ENCODE assay signal across 8 cellular contexts in the genomic region with DNA sequence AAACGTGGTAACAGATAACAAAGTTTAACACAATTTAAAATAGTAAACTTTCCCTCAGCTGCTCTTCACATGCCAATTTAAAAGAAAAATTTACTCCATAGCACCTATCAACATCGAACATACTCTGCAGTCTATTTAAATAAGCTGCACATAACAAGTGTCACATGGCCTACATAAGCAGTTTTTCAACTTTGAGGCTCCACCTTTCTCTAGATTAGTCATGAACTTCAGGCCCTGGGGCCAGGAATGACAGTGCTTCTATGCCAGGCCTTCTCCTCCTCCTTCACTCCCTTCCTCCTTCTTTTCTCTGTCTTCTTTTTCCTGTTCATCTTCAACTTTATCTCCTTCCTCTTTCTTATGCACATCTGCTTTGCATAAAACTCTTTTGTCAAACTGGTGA.
DNase-seq lines count a peak whose midpoint lies in the region; ATAC-seq and TF ChIP-seq lines count a peak whose summit lies in the region.
"Not testable (repeated sequence)": the region's sequence is repeated elsewhere in the genome, so short reads cannot be mapped to it uniquely, and the experiment has no call there.

No MANE protein-coding gene starts in this region.

- not testable (repeated sequence) for H2BK15ac ChIP-seq in mesendoderm (replicated peaks; ENCODE audit: low read depth)

- H3K18ac ChIP-seq in mesendoderm (ENCODE audit: low read length): not testable (repeated sequence)

- H3K36me3 ChIP-seq in MG63; mesendoderm (ENCODE audit: control insufficient read depth, insufficient read depth, low read length): not testable (repeated sequence)

- POLR2A ChIA-PET in RWPE1 (lab: Yijun Ruan, JAX; ENCODE audit: low non-redundant PET): not testable (repeated sequence)

- not testable (repeated sequence) for H3K79me2 ChIP-seq in mesendoderm (ENCODE audit: control insufficient read depth, insufficient read depth, low read length)

- peak; percentile 28 for DNase-seq in COLO829 (ENCODE audit: low spot score)
- DNase-seq in MG63: peak; percentile 5
- DNase-seq in RWPE1 (ENCODE audit: low spot score): peak; percentile 17
- peak; percentile 7 for DNase-seq in amniotic epithelial cell (ENCODE audit: low read depth)
- peak; percentile 1 for DNase-seq in fibroblast of pulmonary artery (ENCODE audit: low read depth)
- peak; percentile 6 for DNase-seq in mesendoderm

- WGBS in mesendoderm (ENCODE audit: extremely low coverage, insufficient coverage, low lambda C conversion rate): no CpG with 5 or more reads among the region's 2 CpGs

- not testable (repeated sequence) for H3K4me2 ChIP-seq in mesendoderm (ENCODE audit: low read length)

- H3K23ac ChIP-seq in mesendoderm (ENCODE audit: low read length): not testable (repeated sequence)

- ATAC-seq in GM18502 (IDR thresholded peaks at IDR 0.05; ENCODE audit: poor library complexity, unreplicated experiment): peak; percentile 45
- peak; percentile 67 for ATAC-seq in HG02759 (IDR thresholded peaks at IDR 0.05; ENCODE audit: unreplicated experiment)

- not testable (repeated sequence) for H3K79me1 ChIP-seq in mesendoderm (ENCODE audit: low read length)

- not testable (repeated sequence) for H3K27ac ChIP-seq in RWPE1; mesendoderm (ENCODE audit: low read depth, low read length)

- not testable (repeated sequence) for H2AK5ac ChIP-seq in mesendoderm (ENCODE audit: low read length)

- not testable (repeated sequence) for H4K5ac ChIP-seq in mesendoderm (ENCODE audit: low read length)

- TF ChIP-seq CTCF in RWPE1 (conservative IDR thresholded peaks at IDR 0.05; ENCODE audit: low read depth); fibroblast of pulmonary artery (IDR thresholded peaks at IDR 0.05; ENCODE audit: low read length, missing control alignments): not testable (repeated sequence)

- H3K27me3 ChIP-seq in MG63; mesendoderm (ENCODE audit: insufficient read depth, low read length, poor library complexity): not testable (repeated sequence)

- H3K4me1 ChIP-seq in mesendoderm (ENCODE audit: control insufficient read depth, low read depth, low read length): not testable (repeated sequence)

- H3K4me3 ChIP-seq in MG63; fibroblast of pulmonary artery (replicated peaks; ENCODE audit: low read depth, low read length); mesendoderm (ENCODE audit: low read length): not testable (repeated sequence)

- CTCF ChIA-PET in RWPE1 (lab: Yijun Ruan, JAX): not testable (repeated sequence)

- not testable (repeated sequence) for H3K4ac ChIP-seq in mesendoderm (ENCODE audit: low read depth, low read length)

- H3K56ac ChIP-seq in mesendoderm (ENCODE audit: low read length): not testable (repeated sequence)

- H3K9ac ChIP-seq in mesendoderm (ENCODE audit: low read length): not testable (repeated sequence)

- not testable (repeated sequence) for H2BK120ac ChIP-seq in mesendoderm (ENCODE audit: low read depth, low read length)

- H2BK5ac ChIP-seq in mesendoderm (ENCODE audit: low read length): not testable (repeated sequence)

- H3K9me3 ChIP-seq in MG63: not testable (repeated sequence)

- H4K8ac ChIP-seq in mesendoderm (ENCODE audit: low read depth, low read length): not testable (repeated sequence)
